Comparison of ENCODE assay signal across 8 cellular contexts in genomic region chr5:33588654-33589372, GRCh38.
DNase-seq lines count a peak whose midpoint lies in the region; ATAC-seq and TF ChIP-seq lines count a peak whose summit lies in the region.

No MANE protein-coding gene starts in this region.

- H3K36me3 Mint-ChIP-seq in CD8-positive, alpha-beta T cell, result no peaks in the 10 kb centered on the region

- H3K9me3 ChIP-seq in CD8-positive, alpha-beta T cell (ENCODE audit: low read length), result no peaks in the 10 kb centered on the region
- no peaks in the 10 kb centered on the region for H3K9me3 ChIP-seq in upper lobe of right lung

- no peak overlapping the region for H3K27ac ChIP-seq in CD8-positive, alpha-beta T cell (ENCODE audit: low read depth, low read length)
- H3K27ac ChIP-seq in upper lobe of right lung, result no peak overlapping the region

- no peaks in the 10 kb centered on the region for H3K9me3 Mint-ChIP-seq in CD8-positive, alpha-beta T cell

- no peak overlapping the region for H3K4me3 Mint-ChIP-seq in CD8-positive, alpha-beta T cell

- no peaks in the 10 kb centered on the region for H3K4me1 Mint-ChIP-seq in CD8-positive, alpha-beta T cell (ENCODE audit: low read depth)

- no peak for ATAC-seq in CD8-positive, alpha-beta T cell
- ATAC-seq in GM21360 (IDR thresholded peaks at IDR 0.05; ENCODE audit: unreplicated experiment) (peak; percentile 49), upper lobe of right lung (peak; percentile 74), GM19395 (IDR thresholded peaks at IDR 0.05; ENCODE audit: unreplicated experiment) (no peak)

- H3K27ac Mint-ChIP-seq in CD8-positive, alpha-beta T cell, result no peak overlapping the region

- H3K36me3 ChIP-seq in CD8-positive, alpha-beta T cell (ENCODE audit: insufficient read depth, low read length), result no peaks in the 10 kb centered on the region
- H3K36me3 ChIP-seq in upper lobe of right lung, result no peaks in the 10 kb centered on the region

- DNase-seq in CD8-positive, alpha-beta T cell, result peak in 5 of 7 experiments; percentile 2 to 50 (median 7)
- peak; percentile 11 for DNase-seq in NCI-H2171 (lab: John Stamatoyannopoulos, UW)
- DNase-seq in activated T-cell treated with anti-CD3 and anti-CD28 coated beads, Interleukin-2, amount 50 U/mL, for 48 hours, result peak; percentile 54 to 58
- DNase-seq in left kidney (ENCODE audit: low read depth, low spot score), result peak; percentile 47
- DNase-seq in upper lobe of right lung, result no peak
- no peak for DNase-seq in NCI-H2196 treated with DMSO at 0.1 percent for 48 hours (lab: John Stamatoyannopoulos, UW; ENCODE audit: unreplicated experiment)

- no peaks in the 10 kb centered on the region for H3K27me3 ChIP-seq in CD8-positive, alpha-beta T cell (ENCODE audit: insufficient read depth, low read length)
- H3K27me3 ChIP-seq in upper lobe of right lung, result no peaks in the 10 kb centered on the region

- no peak for TF ChIP-seq CTCF in CD8-positive, alpha-beta T cell (IDR thresholded peaks at IDR 0.05)
- peak; percentile 46 for TF ChIP-seq CTCF in upper lobe of right lung (IDR thresholded peaks at IDR 0.05)

- peaks cover 6% of the 10 kb centered on the region for H3K27me3 Mint-ChIP-seq in CD8-positive, alpha-beta T cell (ENCODE audit: low read depth)

- POLR2A ChIA-PET in CD8-positive, alpha-beta T cell (lab: Charles Lee), result no interaction called here

- CTCF ChIA-PET in CD8-positive, alpha-beta T cell (lab: Charles Lee), result interaction anchor here (1.0 to 3.3 kb wide), 5 partner anchors 10 to 368 kb away, joined by 3 to 29 read pairs (median 5); partner anchors contain the start of gene RXFP3

- intact Hi-C loops in CD8-positive, alpha-beta T cell (cut with DNase I, micrococcal nuclease), result loop anchor here in 1 of 2 experiments (1.0 kb wide), 1 partner anchor 345 kb away; no protein-coding TSS in a partner anchor
- intact Hi-C loops in upper lobe of right lung (cut with DNase I), result no loop called here

- H3K4me1 ChIP-seq in CD8-positive, alpha-beta T cell (ENCODE audit: insufficient read depth, low read length), result no peaks in the 10 kb centered on the region
- no peaks in the 10 kb centered on the region for H3K4me1 ChIP-seq in upper lobe of right lung

- H3K4me3 ChIP-seq in CD8-positive, alpha-beta T cell (ENCODE audit: low read depth, low read length), result no peak overlapping the region
- no peak overlapping the region for H3K4me3 ChIP-seq in upper lobe of right lung

Comparison
In these comparisons a context has a peak if more than half of its experiments do, and no peak if none do; other contexts are left out.
1. ATAC-seq: peak in GM21360 (single experiment) and upper lobe of right lung (single experiment); none in CD8-positive, alpha-beta T cell (single experiment) and GM19395 (single experiment).
2. DNase-seq: peak in CD8-positive, alpha-beta T cell (5 of 7), NCI-H2171 (single experiment), activated T-cell treated with anti-CD3 and anti-CD28 coated beads, Interleukin-2, amount 50 U/mL, for 48 hours (2 of 2) and left kidney (single experiment); none in upper lobe of right lung (single experiment) and NCI-H2196 treated with DMSO at 0.1 percent for 48 hours (single experiment).